ENCODE assay signal across 10 cellular contexts in genomic region chr7:130909161-130909836, GRCh38.
A peak's percentile ranks its signal among the peaks of the same experiment; 100 is the strongest.
DNase-seq lines count a peak whose midpoint lies in the region; ATAC-seq and TF ChIP-seq lines count a peak whose summit lies in the region.
"Had no signal": no experiment of that assay in that cellular context is flagged by ENCODE, and none has a peak within 500 bp of the region (broad histone marks: within the 10 kb centered on the region; RNA-seq: fewer than 3 reads in every experiment).

No MANE protein-coding gene starts in this region.

- H3K9me3 ChIP-seq in SK-N-MC (ENCODE audit: low read depth, low read length) (no peaks in the 10 kb centered on the region), endodermal cell (ENCODE audit: control insufficient read depth, low read length) (no peaks in the 10 kb centered on the region), skeletal muscle satellite cell (replicated peaks; ENCODE audit: low read length) (no peaks in the 10 kb centered on the region)

- H3K4me1 ChIP-seq in endodermal cell (ENCODE audit: control insufficient read depth, insufficient read depth, low read length) (peaks cover 14% of the 10 kb centered on the region), skeletal muscle satellite cell (ENCODE audit: control insufficient read depth, insufficient read depth, low read length) (peaks cover 40% of the 10 kb centered on the region)

- no peak for ATAC-seq in GM21825 (IDR thresholded peaks at IDR 0.05; ENCODE audit: unreplicated experiment)

- no peaks in the 10 kb centered on the region for H3K27me3 ChIP-seq in endodermal cell (ENCODE audit: control insufficient read depth, insufficient read depth, low read length, poor library complexity, severe bottlenecking)
- no peaks in the 10 kb centered on the region for H3K27me3 ChIP-seq in skeletal muscle satellite cell (ENCODE audit: control insufficient read depth, insufficient read depth, low read length)

- H3K36me3 ChIP-seq in SK-N-MC (ENCODE audit: insufficient read depth, low read length) (peaks cover 55% of the 10 kb centered on the region), endodermal cell (ENCODE audit: control insufficient read depth, insufficient read depth, low read length) (no peaks in the 10 kb centered on the region), skeletal muscle satellite cell (ENCODE audit: insufficient read depth, low read length) (peaks cover 70% of the 10 kb centered on the region)

- H3K4me2 ChIP-seq in skeletal muscle satellite cell (ENCODE audit: low read length) = peak overlapping the region; percentile 89

- H3K27ac ChIP-seq in SK-N-MC (peak overlapping the region; percentile 93), endodermal cell (ENCODE audit: low read depth, low read length) (no peak overlapping the region)

- H3K9ac ChIP-seq in SK-N-MC (ENCODE audit: insufficient read length) (no peak overlapping the region), endodermal cell (ENCODE audit: extremely low read depth, low read length, poor library complexity, severe bottlenecking) (no peak overlapping the region), skeletal muscle satellite cell (ENCODE audit: low read depth, low read length) (peak overlapping the region; percentile 95)

- peaks cover 48% of the 10 kb centered on the region for H3K4me1 Mint-ChIP-seq in endodermal cell

- peak overlapping the region; percentile 76 for H3K27ac Mint-ChIP-seq in endodermal cell

- H3K27me3 Mint-ChIP-seq in endodermal cell (ENCODE audit: insufficient read depth) = no peaks in the 10 kb centered on the region

- no peak overlapping the region for H3K4me3 Mint-ChIP-seq in endodermal cell

- in situ Hi-C loops in KBM-7 (cut with MboI; ENCODE audit: low pct_unique_long_range_greater_than_20kb, low sequenced_read_pairs) = no loop called here

- H3K4me3 ChIP-seq in SK-N-MC (peak overlapping the region; percentile 84), endodermal cell (ENCODE audit: low read length) (no peak overlapping the region), skeletal muscle satellite cell (ENCODE audit: low read length) (peak overlapping the region; percentile 74)

- WGBS in endodermal cell (ENCODE audit: insufficient coverage in 1 of 2, insufficient read length in 1 of 2), 2 experiments = 94 to 95% methylated on average over 9 to 14 of the region's 14 CpGs

- H3K36me3 Mint-ChIP-seq in endodermal cell (ENCODE audit: low read depth) = no peaks in the 10 kb centered on the region

- H3K9me3 Mint-ChIP-seq in endodermal cell = no peaks in the 10 kb centered on the region

- DNase-seq in activated CD4-positive, alpha-beta T cell treated with anti-CD3 and anti-CD28 coated beads for 48 hours = peak; percentile 22
- DNase-seq in activated CD4-positive, alpha-beta T cell treated with anti-CD3 and anti-CD28 coated beads for 4 hours = no peak
- DNase-seq in SK-N-MC (ENCODE audit: low read depth, low spot score) = no peak
- no peak for DNase-seq in endodermal cell
- no peak for DNase-seq in NCI-H1930 (lab: John Stamatoyannopoulos, UW)
- DNase-seq in KBM-7 = no peak
- DNase-seq: mesendoderm, NCI-H2081 had no signal

- TF ChIP-seq CTCF in endodermal cell (conservative IDR thresholded peaks at IDR 0.05) = no peak
